8 cellular contexts compared by ENCODE assay signal in the genomic region with DNA sequence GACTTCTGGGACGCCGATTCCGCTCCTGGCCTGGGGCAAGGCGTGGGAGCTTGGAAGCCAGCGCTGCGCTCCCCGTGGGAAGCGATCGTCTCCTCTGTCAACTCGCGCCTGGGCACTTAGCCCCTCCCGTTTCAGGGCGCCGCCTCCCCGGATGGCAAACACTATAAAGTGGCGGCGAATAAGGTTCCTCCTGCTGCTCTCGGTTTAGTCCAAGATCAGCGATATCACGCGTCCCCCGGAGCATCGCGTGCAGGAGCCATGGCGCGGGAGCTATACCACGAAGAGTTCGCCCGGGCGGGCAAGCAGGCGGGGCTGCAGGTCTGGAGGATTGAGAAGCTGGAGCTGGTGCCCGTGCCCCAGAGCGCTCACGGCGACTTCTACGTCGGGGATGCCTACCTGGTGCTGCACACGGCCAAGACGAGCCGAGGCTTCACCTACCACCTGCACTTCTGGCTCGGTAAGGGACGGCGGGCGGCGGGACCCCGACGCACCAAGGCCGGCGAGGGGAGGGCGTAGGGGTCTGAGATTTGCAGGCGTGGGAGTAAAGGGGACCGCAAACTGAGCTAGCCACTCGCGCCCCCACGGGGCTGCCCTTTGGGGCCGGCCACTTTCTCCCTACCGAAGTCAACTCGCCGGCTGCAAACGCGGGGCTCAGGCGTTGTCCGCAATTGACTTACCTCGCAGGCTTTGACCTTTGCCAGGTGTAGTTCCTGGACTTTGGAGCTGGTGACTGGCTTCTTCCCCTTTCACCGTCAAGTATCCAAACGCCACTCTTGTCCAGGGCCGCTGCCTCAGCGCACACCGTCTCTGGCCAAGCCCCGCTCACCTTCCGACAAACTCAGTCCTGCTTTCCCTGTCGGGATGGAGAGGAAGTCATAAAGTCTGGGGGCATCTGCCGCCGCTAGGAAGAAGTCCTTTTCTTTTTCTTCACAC. TPM values are rescaled to one million over a fixed set of nuclear protein-coding genes. Genes with fewer than 3 reads are reported as not detected.
DNase-seq lines count a peak whose midpoint lies in the region; ATAC-seq, FAIRE-seq and TF ChIP-seq lines count a peak whose summit lies in the region.

A gene (plus strand): TSS at position 192 of the 933 bp plus-strand sequence. CDS start 67 bp downstream, at position 259.

- no peak for FAIRE-seq in RCC 7860 (lab: Jason Lieb, UNC)

- peak in 1 of 3 donors; percentile 33 for DNase-seq in CD4-positive, CD25-positive, alpha-beta regulatory T cell
- DNase-seq in NCI-H2227 treated with DMSO at 0.1 percent for 48 hours (lab: John Stamatoyannopoulos, UW) (peak; percentile 28), right atrium auricular region (ENCODE audit: low spot score) (no peak), posterior vena cava (ENCODE audit: low spot score) (peak; percentile 82), RCC 7860 (ENCODE audit: low spot score) (no peak)
- peak; percentile 17 for DNase-seq in activated naive CD8-positive, alpha-beta T cell treated with anti-CD3 and anti-CD28 coated beads, Interleukin-2, amount 50 U/mL, for 24 hours

- H3K9me3 ChIP-seq in CD4-positive, CD25-positive, alpha-beta regulatory T cell (ENCODE audit: control insufficient read depth in 2 of 2, low read length in 2 of 2), result no peaks in the 10 kb centered on the region
- H3K9me3 ChIP-seq in right atrium auricular region, result no peaks in the 10 kb centered on the region

- peaks cover 35% of the 10 kb centered on the region for H3K27me3 Mint-ChIP-seq in CD4-positive, CD25-positive, alpha-beta regulatory T cell
- H3K27me3 Mint-ChIP-seq in activated naive CD8-positive, alpha-beta T cell treated with anti-CD3 and anti-CD28 coated beads, Interleukin-2, amount 50 U/mL, for 24 hours, result peaks cover 49% of the 10 kb centered on the region

- H3K9me3 Mint-ChIP-seq in CD4-positive, CD25-positive, alpha-beta regulatory T cell, result no peaks in the 10 kb centered on the region
- no peaks in the 10 kb centered on the region for H3K9me3 Mint-ChIP-seq in activated naive CD8-positive, alpha-beta T cell treated with anti-CD3 and anti-CD28 coated beads, Interleukin-2, amount 50 U/mL, for 24 hours

- peak within 1 kb of the TSS; percentile 8 to 80 (median 60) for H3K4me3 Mint-ChIP-seq in CD4-positive, CD25-positive, alpha-beta regulatory T cell
- peak within 1 kb of the TSS; percentile 66 for H3K4me3 Mint-ChIP-seq in activated naive CD8-positive, alpha-beta T cell treated with anti-CD3 and anti-CD28 coated beads, Interleukin-2, amount 50 U/mL, for 24 hours

- H3K36me3 ChIP-seq in CD4-positive, CD25-positive, alpha-beta regulatory T cell (ENCODE audit: control insufficient read depth, insufficient read depth, low read length), result no peaks in the 10 kb centered on the region
- no peaks in the 10 kb centered on the region for H3K36me3 ChIP-seq in right atrium auricular region

- ATAC-seq in CD4-positive, CD25-positive, alpha-beta regulatory T cell (ENCODE audit: low read depth in 2 of 2), result peak in 1 of 2 donors; percentile 44
- peak; percentile 23 for ATAC-seq in GM21390 (IDR thresholded peaks at IDR 0.05; ENCODE audit: unreplicated experiment)
- peak; percentile 49 for ATAC-seq in activated naive CD8-positive, alpha-beta T cell treated with anti-CD3 and anti-CD28 coated beads, Interleukin-2, amount 50 U/mL, for 24 hours
- no peak for ATAC-seq in HG02938 (IDR thresholded peaks at IDR 0.05; ENCODE audit: unreplicated experiment)

- intact Hi-C loops in posterior vena cava (cut with DNase I), result no loop called here

- peak within 1 kb of the TSS; percentile 10 for H3K4me3 ChIP-seq in CD4-positive, CD25-positive, alpha-beta regulatory T cell (ENCODE audit: low read depth, low read length)
- peak within 1 kb of the TSS; percentile 26 to 44 for H3K4me3 ChIP-seq in right atrium auricular region

- H3K4me1 Mint-ChIP-seq in CD4-positive, CD25-positive, alpha-beta regulatory T cell, result peaks cover 0 to 7% (median 3%) of the 10 kb centered on the region in 4 donors
- peaks cover 17% of the 10 kb centered on the region for H3K4me1 Mint-ChIP-seq in activated naive CD8-positive, alpha-beta T cell treated with anti-CD3 and anti-CD28 coated beads, Interleukin-2, amount 50 U/mL, for 24 hours

- TF ChIP-seq CTCF in right atrium auricular region (IDR thresholded peaks at IDR 0.05), result no peak

- H3K27ac ChIP-seq in CD4-positive, CD25-positive, alpha-beta regulatory T cell (ENCODE audit: insufficient read depth, low read length, poor library complexity, severe bottlenecking), result no peak within 1 kb of the TSS
- no peak within 1 kb of the TSS for H3K27ac ChIP-seq in right atrium auricular region

- no peaks in the 10 kb centered on the region for H3K4me1 ChIP-seq in CD4-positive, CD25-positive, alpha-beta regulatory T cell (ENCODE audit: control insufficient read depth, insufficient read depth, low read length, poor library complexity, severe bottlenecking)
- H3K4me1 ChIP-seq in right atrium auricular region, result peaks cover 0 to 15% of the 10 kb centered on the region in 2 donors

- H3K27ac Mint-ChIP-seq in CD4-positive, CD25-positive, alpha-beta regulatory T cell, result no peak within 1 kb of the TSS
- H3K27ac Mint-ChIP-seq in activated naive CD8-positive, alpha-beta T cell treated with anti-CD3 and anti-CD28 coated beads, Interleukin-2, amount 50 U/mL, for 24 hours, result no peak within 1 kb of the TSS

- H3K27me3 ChIP-seq in CD4-positive, CD25-positive, alpha-beta regulatory T cell (ENCODE audit: control insufficient read depth, insufficient read depth, low read length), result peaks cover 16% of the 10 kb centered on the region
- H3K27me3 ChIP-seq in right atrium auricular region, result no peaks in the 10 kb centered on the region

- H3K36me3 Mint-ChIP-seq in CD4-positive, CD25-positive, alpha-beta regulatory T cell, result no peaks in the 10 kb centered on the region
- H3K36me3 Mint-ChIP-seq in activated naive CD8-positive, alpha-beta T cell treated with anti-CD3 and anti-CD28 coated beads, Interleukin-2, amount 50 U/mL, for 24 hours (ENCODE audit: low read depth), result no peaks in the 10 kb centered on the region

RNA-seq across cellular contexts. Expression of the gene that starts here (rescaled TPM):
- not detected for total RNA-seq in CD4-positive, CD25-positive, alpha-beta regulatory T cell
- polyA plus RNA-seq in CD4-positive, CD25-positive, alpha-beta regulatory T cell, result under 1 TPM in 2 of 4 donors, not detected in 2; 0.22 to 0.31 TPM
- under 1 TPM; 0.67 to 0.93 TPM for total RNA-seq in right atrium auricular region
- under 1 TPM; 0.29 to 0.79 TPM for total RNA-seq in posterior vena cava

Comparison
In these comparisons a context has a peak if more than half of its experiments do, and no peak if none do; other contexts are left out.
1. Peak in DNase-seq in posterior vena cava; RNA of the gene not detected or under 1 TPM.
2. DNase-seq: peak in NCI-H2227 treated with DMSO at 0.1 percent for 48 hours (single experiment) and activated naive CD8-positive, alpha-beta T cell treated with anti-CD3 and anti-CD28 coated beads, Interleukin-2, amount 50 U/mL, for 24 hours (single experiment); none in right atrium auricular region (single experiment) and RCC 7860 (single experiment).